ENCODE assay signal across 21 cellular contexts in the genomic region with DNA sequence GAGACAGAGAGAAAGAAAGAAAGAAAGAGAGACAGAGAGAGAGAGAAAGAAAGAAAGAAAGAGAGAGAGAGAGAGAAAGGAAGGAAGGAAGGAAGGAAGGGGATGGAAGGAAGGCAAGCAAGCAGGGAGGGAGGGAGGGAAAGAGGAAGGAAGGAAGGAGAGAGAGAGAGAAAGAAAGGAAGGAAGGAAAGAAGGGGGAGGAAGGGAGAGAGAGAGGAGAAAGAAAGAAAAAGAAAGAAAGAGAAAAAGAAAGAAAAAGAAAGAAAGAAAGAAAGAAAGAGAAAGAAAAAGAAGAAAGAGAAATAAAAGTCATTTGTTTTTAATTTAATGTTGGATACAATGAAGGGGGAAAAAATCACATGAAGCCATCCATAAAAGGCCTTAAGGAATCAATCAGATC. TPM values are rescaled to one million over a fixed set of nuclear protein-coding genes. Genes with fewer than 3 reads are reported as not detected.
A peak's percentile ranks its signal among the peaks of the same experiment; 100 is the strongest.
DNase-seq lines count a peak whose midpoint lies in the region; ATAC-seq and TF ChIP-seq lines count a peak whose summit lies in the region.
"Had no signal": no experiment of that assay in that cellular context is flagged by ENCODE, and none has a peak within 500 bp of the region (broad histone marks: within the 10 kb centered on the region; RNA-seq: fewer than 3 reads in every experiment).

No MANE protein-coding gene starts in this region.

- peaks cover 6 to 81% (median 51%) of the 10 kb centered on the region in 12 donors for H3K4me1 ChIP-seq in heart left ventricle
- peaks cover 22% of the 10 kb centered on the region for H3K4me1 ChIP-seq in right cardiac atrium (ENCODE audit: control insufficient read depth, insufficient read depth, low read length)
- H3K4me1 ChIP-seq in Caco-2: peaks cover 50% of the 10 kb centered on the region
- H3K4me1 ChIP-seq in subcutaneous abdominal adipose tissue (ENCODE audit: control insufficient read depth in 5 of 5, insufficient read depth in 5 of 5, low read length in 5 of 5): peaks cover 2 to 59% (median 52%) of the 10 kb centered on the region in 5 donors
- peaks cover 1% of the 10 kb centered on the region; the same call in 1 of the 2 replicates for H3K4me1 ChIP-seq in BE2C

- no TSS peak for BruUV-seq in Caco-2 (replicated peaks; lab: Mats Ljungman, UMichigan)

- H3K36me3 Mint-ChIP-seq in Caco-2 (ENCODE audit: insufficient read depth, unreplicated experiment): peaks cover 18% of the 10 kb centered on the region
- peaks cover 2% of the 10 kb centered on the region for H3K36me3 Mint-ChIP-seq in central memory CD8-positive, alpha-beta T cell (ENCODE audit: insufficient read depth)

- intact Hi-C loops in heart left ventricle (cut with DNase I) (loop anchor here in 2 of 10 donors (5.0 to 10.0 kb wide), 2 partner anchors 47 to 80 kb away; a partner anchor contains a TSS), right cardiac atrium (cut with DNase I) (no loop called here), Caco-2 (cut with micrococcal nuclease; ENCODE audit: unreplicated experiment) (no loop called here)

- peak overlapping the region; percentile 21 for H3K27ac Mint-ChIP-seq in Caco-2 (ENCODE audit: unreplicated experiment)
- H3K27ac Mint-ChIP-seq in central memory CD8-positive, alpha-beta T cell (ENCODE audit: low read depth): peak overlapping the region; percentile 45

- H3K36me3 ChIP-seq in heart left ventricle (peaks cover 0 to 24% (median 0%) of the 10 kb centered on the region in 9 donors), Caco-2 (ENCODE audit: control insufficient read depth, insufficient read depth, low read length) (0 out of 2 replicates have a peak, but pooled peaks cover 4% of the 10 kb centered on the region), subcutaneous abdominal adipose tissue (ENCODE audit: control insufficient read depth in 5 of 5, insufficient read depth in 5 of 5, low read length in 5 of 5) (peaks cover 0 to 27% (median 6%) of the 10 kb centered on the region in 5 donors), BE2C (no peaks in the 10 kb centered on the region)

- CTCF ChIA-PET in Caco-2 (lab: Charles Lee): no interaction called here

- TF ChIP-seq CTCF in heart left ventricle (IDR thresholded peaks at IDR 0.05) (no peak), Caco-2 (IDR thresholded peaks at IDR 0.05; ENCODE audit: insufficient read depth in 1 of 2, low read depth in 1 of 2, low read length in 1 of 2, severe bottlenecking in 1 of 2, unreplicated experiment in 1 of 2) (no peak), BE2C (IDR thresholded peaks at IDR 0.05; ENCODE audit: low read depth, low read length) (no peak)

- DNase-seq in heart left ventricle (no peak), right cardiac atrium (no peak), Caco-2 (no peak), BE2C (no peak), mesenteric fat pad (ENCODE audit: low spot score) (no peak)
- no peak for DNase-seq in central memory CD8-positive, alpha-beta T cell (ENCODE audit: low spot score in 2 of 2)
- DNase-seq: DND-41, IMR-90, Karpas-422, NCI-H1436, NCI-H1930, NCI-H345, NCI-H524 treated with DMSO at 0.1 percent for 48 hours, SIG-M5 had no signal

- H3K27me3 ChIP-seq in heart left ventricle (no peaks in the 10 kb centered on the region), right cardiac atrium (ENCODE audit: control insufficient read depth, insufficient read depth) (no peaks in the 10 kb centered on the region), Caco-2 (replicated peaks; ENCODE audit: control insufficient read depth, insufficient read depth, low read length) (no peaks in the 10 kb centered on the region), subcutaneous abdominal adipose tissue (ENCODE audit: control insufficient read depth in 5 of 5, insufficient read depth in 4 of 5, low read length in 5 of 5) (no peaks in the 10 kb centered on the region), BE2C (no peaks in the 10 kb centered on the region)

- H3K9me3 ChIP-seq in heart left ventricle: peaks cover 0 to 6% (median 0%) of the 10 kb centered on the region in 12 donors
- no peaks in the 10 kb centered on the region for H3K9me3 ChIP-seq in right cardiac atrium (ENCODE audit: control insufficient read depth, low read length)
- no peaks in the 10 kb centered on the region for H3K9me3 ChIP-seq in Caco-2
- peaks cover 0 to 4% (median 3%) of the 10 kb centered on the region in 5 donors for H3K9me3 ChIP-seq in subcutaneous abdominal adipose tissue (ENCODE audit: control insufficient read depth in 5 of 5, low read length in 5 of 5)
- H3K9me3 ChIP-seq in BE2C: no peaks in the 10 kb centered on the region

- POLR2A ChIA-PET in Caco-2 (lab: Charles Lee): no interaction called here

- H3K4me3 Mint-ChIP-seq in Caco-2 (ENCODE audit: unreplicated experiment): no peak overlapping the region
- H3K4me3 Mint-ChIP-seq in central memory CD8-positive, alpha-beta T cell: no peak overlapping the region

- H3K27me3 Mint-ChIP-seq in Caco-2 (ENCODE audit: insufficient read depth, unreplicated experiment): no peaks in the 10 kb centered on the region
- no peaks in the 10 kb centered on the region for H3K27me3 Mint-ChIP-seq in central memory CD8-positive, alpha-beta T cell

- no peaks in the 10 kb centered on the region for H3K9me3 Mint-ChIP-seq in Caco-2 (ENCODE audit: unreplicated experiment)
- H3K9me3 Mint-ChIP-seq in central memory CD8-positive, alpha-beta T cell: no peaks in the 10 kb centered on the region

- ATAC-seq in heart left ventricle (no peak), right cardiac atrium (no peak), HG03045 (IDR thresholded peaks at IDR 0.05; ENCODE audit: unreplicated experiment) (no peak)
- ATAC-seq in central memory CD8-positive, alpha-beta T cell (replicated peaks; ENCODE audit: extremely low read depth, poor library complexity, severe bottlenecking): no peak

- H3K9ac ChIP-seq in subcutaneous abdominal adipose tissue (ENCODE audit: low read length in 5 of 5): no peak overlapping the region

- H3K4me3 ChIP-seq in heart left ventricle: no peak overlapping the region
- H3K4me3 ChIP-seq in right cardiac atrium (ENCODE audit: low read length): no peak overlapping the region
- H3K4me3 ChIP-seq in Caco-2 (ENCODE audit: low read depth, low read length): no peak overlapping the region
- H3K4me3 ChIP-seq in subcutaneous abdominal adipose tissue (ENCODE audit: low read depth in 1 of 5, low read length in 5 of 5): no peak overlapping the region
- no peak overlapping the region for H3K4me3 ChIP-seq in BE2C (ENCODE audit: low read depth, low read length)

- peak overlapping the region in 7 of 12 donors; percentile 24 to 96 (median 67) for H3K27ac ChIP-seq in heart left ventricle
- no peak overlapping the region for H3K27ac ChIP-seq in right cardiac atrium (ENCODE audit: low read length)
- H3K27ac ChIP-seq in subcutaneous abdominal adipose tissue (ENCODE audit: low read depth, low read length): peak overlapping the region; percentile 77

- no peak for TF ChIP-seq POLR2A in heart left ventricle (IDR thresholded peaks at IDR 0.05)

- H3K4me1 Mint-ChIP-seq in Caco-2 (ENCODE audit: low read depth, unreplicated experiment): peaks cover 31% of the 10 kb centered on the region
- H3K4me1 Mint-ChIP-seq in central memory CD8-positive, alpha-beta T cell: peaks cover 31% of the 10 kb centered on the region

RNA-seq across cellular contexts. Expression of a gene that starts 4.6 kb away (rescaled TPM):
- 100 to 1,000 TPM in 4 of 9 donors, 10 to 100 TPM in 5; 64.4 to 125 (median 89.5) TPM for total RNA-seq in heart left ventricle
- 10 to 100 TPM; 48.3 to 66.2 TPM for polyA plus RNA-seq in heart left ventricle
- 10 to 100 TPM; 57.9 to 92.1 (median 76.3) TPM for total RNA-seq in right cardiac atrium
- polyA plus RNA-seq in right cardiac atrium: 45.4 TPM
- total RNA-seq in Caco-2 (2022): 40.8 and 55.6 TPM in 2 replicates
- 9.3 TPM for polyA plus RNA-seq in BE2C (2012; ENCODE audit: insufficient read depth, insufficient read length, low read depth)
- total RNA-seq in mesenteric fat pad: 122 TPM
- total RNA-seq: MCF 10A had no signal

RNA-seq across cellular contexts. Expression of a gene that starts 23.6 kb away (rescaled TPM):
- 10 to 100 TPM; 11.0 to 76.5 (median 22.7) TPM for total RNA-seq in heart left ventricle
- 10 to 100 TPM; 19.1 to 37.9 TPM for polyA plus RNA-seq in heart left ventricle
- 10 to 100 TPM; 18.8 to 43.8 (median 23.8) TPM for total RNA-seq in right cardiac atrium
- polyA plus RNA-seq in right cardiac atrium: 32.5 TPM
- total RNA-seq in Caco-2 (2022): 7.0 and 13.6 TPM in 2 replicates
- 7.4 TPM for polyA plus RNA-seq in BE2C (2012; ENCODE audit: insufficient read depth, insufficient read length, low read depth)
- 566 TPM for total RNA-seq in mesenteric fat pad

RNA-seq across cellular contexts. Expression of a gene that starts 43.8 kb away (rescaled TPM):
- total RNA-seq in heart left ventricle (under 1 TPM in 2 of 9 donors, not detected in 7; 0.15 to 0.27 TPM), right cardiac atrium (under 1 TPM in 3 of 4 donors, not detected in 1; 0.23 to 0.71 (median 0.29) TPM), Caco-2 (2022) (not detected in 2 replicates), mesenteric fat pad (not detected)
- polyA plus RNA-seq in heart left ventricle (not detected), right cardiac atrium (0.14 TPM)
- not detected for polyA plus RNA-seq in BE2C (2012; ENCODE audit: insufficient read depth, insufficient read length, low read depth)
- total RNA-seq: A172, G401, H4, IMR-90, MCF 10A, RPMI7951 had no signal
- polyA plus RNA-seq: IMR-90 had no signal

RNA-seq across cellular contexts. Expression of a gene that starts 45.8 kb away (rescaled TPM):
- total RNA-seq in heart left ventricle: 10 to 100 TPM; 12.7 to 16.8 (median 14.6) TPM
- polyA plus RNA-seq in heart left ventricle: 10 to 100 TPM; 12.6 to 17.5 TPM
- total RNA-seq in right cardiac atrium: 10 to 100 TPM; 15.4 to 20.7 (median 19.2) TPM
- polyA plus RNA-seq in right cardiac atrium: 14.8 TPM
- 46.5 and 60.8 TPM in 2 replicates for total RNA-seq in Caco-2 (2022)
- polyA plus RNA-seq in BE2C (2012; ENCODE audit: insufficient read depth, insufficient read length, low read depth): 46.3 TPM
- total RNA-seq in mesenteric fat pad: 50.3 TPM
